ENCODE assay signal across 18 cellular contexts in genomic region chr7:149558149-149558861, GRCh38.
A peak's percentile ranks its signal among the peaks of the same experiment; 100 is the strongest.
DNase-seq lines count a peak whose midpoint lies in the region; ATAC-seq and TF ChIP-seq lines count a peak whose summit lies in the region.
"Had no signal": no experiment of that assay in that cellular context is flagged by ENCODE, and none has a peak within 500 bp of the region (broad histone marks: within the 10 kb centered on the region; RNA-seq: fewer than 3 reads in every experiment).

No MANE protein-coding gene starts in this region.

- peaks cover 18% of the 10 kb centered on the region for H3K36me3 ChIP-seq in RWPE2 (ENCODE audit: low read depth)
- peaks cover 39% of the 10 kb centered on the region for H3K36me3 ChIP-seq in upper lobe of right lung

- H3K36me3 Mint-ChIP-seq in activated T-cell treated with anti-CD3 and anti-CD28 coated beads, Interleukin-2, amount 50 U/mL, for 24 hours (ENCODE audit: low read depth) = peaks cover 72% of the 10 kb centered on the region
- H3K36me3 Mint-ChIP-seq in activated CD4-positive, alpha-beta memory T cell treated with anti-CD3 and anti-CD28 coated beads for 36 hours = peaks cover 17% of the 10 kb centered on the region

- H3K27ac ChIP-seq in RWPE2 (ENCODE audit: poor library complexity, severe bottlenecking) = no peak overlapping the region
- H3K27ac ChIP-seq in upper lobe of right lung = no peak overlapping the region
- H3K27ac ChIP-seq: 22Rv1, SK-N-MC, WERI-Rb-1 had no signal

- TF ChIP-seq CTCF in RWPE2 (IDR thresholded peaks at IDR 0.05; ENCODE audit: poor library complexity, severe bottlenecking) (no peak), fibroblast of mammary gland (conservative IDR thresholded peaks at IDR 0.05; ENCODE audit: control insufficient read depth, insufficient read depth, low read depth, low read length) (no peak), upper lobe of right lung (IDR thresholded peaks at IDR 0.05) (no peak)

- intact Hi-C loops in upper lobe of right lung (cut with DNase I) = no loop called here
- intact Hi-C loops in activated CD4-positive, alpha-beta memory T cell treated with anti-CD3 and anti-CD28 coated beads for 36 hours (cut with micrococcal nuclease) = no loop called here

- H3K27me3 ChIP-seq in RWPE2 (ENCODE audit: insufficient read depth, poor library complexity, severe bottlenecking) = no peaks in the 10 kb centered on the region
- no peaks in the 10 kb centered on the region for H3K27me3 ChIP-seq in upper lobe of right lung

- H3K9me3 ChIP-seq in RWPE2 (ENCODE audit: severe bottlenecking) (no peaks in the 10 kb centered on the region), upper lobe of right lung (no peaks in the 10 kb centered on the region)

- no peaks in the 10 kb centered on the region for H3K4me1 ChIP-seq in RWPE2 (ENCODE audit: insufficient read depth, poor library complexity, severe bottlenecking)
- no peaks in the 10 kb centered on the region for H3K4me1 ChIP-seq in upper lobe of right lung

- H3K4me3 ChIP-seq in RWPE2 (ENCODE audit: severe bottlenecking) (no peak overlapping the region), fibroblast of mammary gland (ENCODE audit: control insufficient read depth, low read depth, low read length) (no peak overlapping the region), upper lobe of right lung (no peak overlapping the region)
- H3K4me3 ChIP-seq: GM12878, SK-N-MC had no signal

- POLR2A ChIA-PET in activated CD4-positive, alpha-beta memory T cell treated with anti-CD3 and anti-CD28 coated beads for 36 hours (lab: Charles Lee) = interaction anchor here (0.6 kb wide), 1 partner anchor 1980 kb away, joined by 3 read pairs; no protein-coding TSS in a partner anchor

- CTCF ChIA-PET in activated CD4-positive, alpha-beta memory T cell treated with anti-CD3 and anti-CD28 coated beads for 36 hours (lab: Charles Lee) = no interaction called here

- no peak overlapping the region for H3K4me3 Mint-ChIP-seq in activated T-cell treated with anti-CD3 and anti-CD28 coated beads, Interleukin-2, amount 50 U/mL, for 24 hours
- no peak overlapping the region for H3K4me3 Mint-ChIP-seq in activated CD4-positive, alpha-beta memory T cell treated with anti-CD3 and anti-CD28 coated beads for 36 hours
- H3K4me3 Mint-ChIP-seq: activated naive CD8-positive, alpha-beta T cell treated with anti-CD3 and anti-CD28 coated beads, Interleukin-2, amount 50 U/mL, for 24 hours had no signal

- peaks cover 4% of the 10 kb centered on the region for H3K4me1 Mint-ChIP-seq in activated T-cell treated with anti-CD3 and anti-CD28 coated beads, Interleukin-2, amount 50 U/mL, for 24 hours (ENCODE audit: low read depth)
- peaks cover 2% of the 10 kb centered on the region for H3K4me1 Mint-ChIP-seq in activated CD4-positive, alpha-beta memory T cell treated with anti-CD3 and anti-CD28 coated beads for 36 hours (ENCODE audit: low read depth)
- H3K4me1 Mint-ChIP-seq: activated naive CD8-positive, alpha-beta T cell treated with anti-CD3 and anti-CD28 coated beads, Interleukin-2, amount 50 U/mL, for 24 hours had no signal

- no peaks in the 10 kb centered on the region for H3K9me3 Mint-ChIP-seq in activated T-cell treated with anti-CD3 and anti-CD28 coated beads, Interleukin-2, amount 50 U/mL, for 24 hours
- H3K9me3 Mint-ChIP-seq in activated CD4-positive, alpha-beta memory T cell treated with anti-CD3 and anti-CD28 coated beads for 36 hours = no peaks in the 10 kb centered on the region
- H3K9me3 Mint-ChIP-seq: activated naive CD8-positive, alpha-beta T cell treated with anti-CD3 and anti-CD28 coated beads, Interleukin-2, amount 50 U/mL, for 24 hours had no signal

- H3K27ac Mint-ChIP-seq in activated T-cell treated with anti-CD3 and anti-CD28 coated beads, Interleukin-2, amount 50 U/mL, for 24 hours = peak overlapping the region; percentile 58
- no peak overlapping the region for H3K27ac Mint-ChIP-seq in activated CD4-positive, alpha-beta memory T cell treated with anti-CD3 and anti-CD28 coated beads for 36 hours
- H3K27ac Mint-ChIP-seq: activated naive CD8-positive, alpha-beta T cell treated with anti-CD3 and anti-CD28 coated beads, Interleukin-2, amount 50 U/mL, for 24 hours had no signal

- no peak for DNase-seq in activated T-cell treated with anti-CD3 and anti-CD28 coated beads, Interleukin-2, amount 50 U/mL, for 24 hours
- no peak for DNase-seq in activated T-cell treated with anti-CD3 and anti-CD28 coated beads for 4 hours
- DNase-seq in RWPE2 (ENCODE audit: low spot score) = no peak
- DNase-seq in fibroblast of mammary gland (ENCODE audit: low read depth) = peak; percentile 86
- DNase-seq in upper lobe of right lung = no peak
- no peak for DNase-seq in NCI-H1417 (lab: John Stamatoyannopoulos, UW)
- no peak for DNase-seq in activated CD4-positive, alpha-beta memory T cell treated with anti-CD3 and anti-CD28 coated beads for 36 hours
- DNase-seq: activated naive CD8-positive, alpha-beta T cell treated with anti-CD3 and anti-CD28 coated beads, Interleukin-2, amount 50 U/mL, for 24 hours; kidney; NCI-H2081 treated with DMSO at 0.1 percent for 48 hours; NK-92 treated with Interleukin-12 subunit alpha and Interleukin-12 subunit beta, amount 100 ng/mL, for 24 hours; substantia nigra; WERI-Rb-1 had no signal

- no peaks in the 10 kb centered on the region for H3K27me3 Mint-ChIP-seq in activated T-cell treated with anti-CD3 and anti-CD28 coated beads, Interleukin-2, amount 50 U/mL, for 24 hours
- no peaks in the 10 kb centered on the region for H3K27me3 Mint-ChIP-seq in activated CD4-positive, alpha-beta memory T cell treated with anti-CD3 and anti-CD28 coated beads for 36 hours
- H3K27me3 Mint-ChIP-seq: activated naive CD8-positive, alpha-beta T cell treated with anti-CD3 and anti-CD28 coated beads, Interleukin-2, amount 50 U/mL, for 24 hours had no signal

- ATAC-seq in RWPE2 (ENCODE audit: low read depth) (peak; percentile 48; the same call in 2 of the 3 replicates), upper lobe of right lung (peak; percentile 89), HG03039 (IDR thresholded peaks at IDR 0.05; ENCODE audit: unreplicated experiment) (no peak)
- ATAC-seq: activated naive CD8-positive, alpha-beta T cell treated with anti-CD3 and anti-CD28 coated beads, Interleukin-2, amount 50 U/mL, for 24 hours; GM12878; sciatic nerve had no signal
